In genomic region chr10:31928531-31929259, GRCh38 we compare ENCODE assay signal across 1 cellular context.
A peak's percentile ranks its signal among the peaks of the same experiment; 100 is the strongest.
TF ChIP-seq lines count a peak whose summit lies in the region.

A gene with protein sequence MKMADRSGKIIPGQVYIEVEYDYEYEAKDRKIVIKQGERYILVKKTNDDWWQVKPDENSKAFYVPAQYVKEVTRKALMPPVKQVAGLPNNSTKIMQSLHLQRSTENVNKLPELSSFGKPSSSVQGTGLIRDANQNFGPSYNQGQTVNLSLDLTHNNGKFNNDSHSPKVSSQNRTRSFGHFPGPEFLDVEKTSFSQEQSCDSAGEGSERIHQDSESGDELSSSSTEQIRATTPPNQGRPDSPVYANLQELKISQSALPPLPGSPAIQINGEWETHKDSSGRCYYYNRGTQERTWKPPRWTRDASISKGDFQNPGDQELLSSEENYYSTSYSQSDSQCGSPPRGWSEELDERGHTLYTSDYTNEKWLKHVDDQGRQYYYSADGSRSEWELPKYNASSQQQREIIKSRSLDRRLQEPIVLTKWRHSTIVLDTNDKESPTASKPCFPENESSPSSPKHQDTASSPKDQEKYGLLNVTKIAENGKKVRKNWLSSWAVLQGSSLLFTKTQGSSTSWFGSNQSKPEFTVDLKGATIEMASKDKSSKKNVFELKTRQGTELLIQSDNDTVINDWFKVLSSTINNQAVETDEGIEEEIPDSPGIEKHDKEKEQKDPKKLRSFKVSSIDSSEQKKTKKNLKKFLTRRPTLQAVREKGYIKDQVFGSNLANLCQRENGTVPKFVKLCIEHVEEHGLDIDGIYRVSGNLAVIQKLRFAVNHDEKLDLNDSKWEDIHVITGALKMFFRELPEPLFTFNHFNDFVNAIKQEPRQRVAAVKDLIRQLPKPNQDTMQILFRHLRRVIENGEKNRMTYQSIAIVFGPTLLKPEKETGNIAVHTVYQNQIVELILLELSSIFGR (minus strand): TSS chr10:31928831. CDS start chr10:31908855, 19,976 bp downstream.

TF ChIP-seq in HepG2, 621 proteins besides CTCF, POLR2A, EP300 and RAD21 (continued from another document):
- TF ChIP-seq MYNN (CRISPR knock-in tag; IDR thresholded peaks at IDR 0.05; ENCODE audit: low read depth) (0 out of 2 replicates have a peak, but pooled peaks have one; percentile 63), MEF2D (CRISPR knock-in tag; IDR thresholded peaks at IDR 0.05) (no peak), ZSCAN31 (CRISPR knock-in tag; IDR thresholded peaks at IDR 0.05; ENCODE audit: low read depth) (peak; percentile 29), RFXAP (CRISPR knock-in tag; IDR thresholded peaks at IDR 0.05; ENCODE audit: borderline replicate concordance) (no peak), ZNF781 (CRISPR knock-in tag; IDR thresholded peaks at IDR 0.05; ENCODE audit: borderline replicate concordance, not compliant biosample characterization) (no peak), EED (CRISPR knock-in tag; IDR thresholded peaks at IDR 0.05) (peak; percentile 54; the same call in 1 of the 2 replicates), ZKSCAN8 (CRISPR knock-in tag; IDR thresholded peaks at IDR 0.05; ENCODE audit: borderline replicate concordance) (0 out of 2 replicates have a peak, but pooled peaks have one; percentile 7), TSC22D2 (CRISPR knock-in tag; IDR thresholded peaks at IDR 0.05; ENCODE audit: borderline replicate concordance) (peak; percentile 77; the same call in 1 of the 2 replicates), ZNF766 (CRISPR knock-in tag; IDR thresholded peaks at IDR 0.05; ENCODE audit: borderline replicate concordance) (0 out of 2 replicates have a peak, but pooled peaks have one; percentile 70), MAF1 (CRISPR knock-in tag; IDR thresholded peaks at IDR 0.05; ENCODE audit: borderline replicate concordance) (0 out of 2 replicates have a peak, but pooled peaks have one; percentile 42), ZNF329 (CRISPR knock-in tag; IDR thresholded peaks at IDR 0.05; ENCODE audit: low read depth) (no peak), ZNF317 (CRISPR knock-in tag; IDR thresholded peaks at IDR 0.05) (peak; percentile 34; the same call in 1 of the 2 replicates), ZMAT3 (CRISPR knock-in tag; conservative IDR thresholded peaks at IDR 0.05) (peak; percentile 68), YEATS4 (CRISPR knock-in tag; IDR thresholded peaks at IDR 0.05; ENCODE audit: borderline replicate concordance) (peak; percentile 70; the same call in 1 of the 2 replicates), NFYC (CRISPR knock-in tag; IDR thresholded peaks at IDR 0.05) (no peak), PHF21A (CRISPR knock-in tag; IDR thresholded peaks at IDR 0.05) (no peak; the same call in none of the 2 replicates), MAX (IDR thresholded peaks at IDR 0.05) (peak; percentile 72; the same call in 1 of the 2 replicates), AGO2 (optimal IDR thresholded peaks at IDR 0.05; ENCODE audit: low read depth, low read length) (peak; percentile 96), ZNF558 (CRISPR knock-in tag; IDR thresholded peaks at IDR 0.05; ENCODE audit: borderline replicate concordance) (no peak), TCF7 (IDR thresholded peaks at IDR 0.05; ENCODE audit: low read depth) (no peak), ZKSCAN1 (IDR thresholded peaks at IDR 0.05; ENCODE audit: low read length) (no peak), ZNF878 (CRISPR knock-in tag; IDR thresholded peaks at IDR 0.05) (peak; percentile 84; the same call in 1 of the 2 replicates), GATAD1 (CRISPR knock-in tag; IDR thresholded peaks at IDR 0.05) (peak; percentile 34; the same call in 1 of the 2 replicates), USF2 (IDR thresholded peaks at IDR 0.05; ENCODE audit: low read depth, low read length) (peak; percentile 76; the same call in 1 of the 2 replicates), USF2 (CRISPR knock-in tag; IDR thresholded peaks at IDR 0.05; ENCODE audit: borderline replicate concordance) (peak; percentile 61), MXI1 (IDR thresholded peaks at IDR 0.05; ENCODE audit: borderline replicate concordance, low read depth, low read length) (peak; percentile 32; the same call in 1 of the 3 replicates), TMF1 (CRISPR knock-in tag; IDR thresholded peaks at IDR 0.05; ENCODE audit: low read depth) (peak; percentile 21; the same call in 1 of the 2 replicates), ZSCAN25 (CRISPR knock-in tag; IDR thresholded peaks at IDR 0.05) (no peak), SOX5 (CRISPR knock-in tag; IDR thresholded peaks at IDR 0.05; ENCODE audit: borderline replicate concordance) (0 out of 2 replicates have a peak, but pooled peaks have one; percentile 38), ZSCAN20 (CRISPR knock-in tag; IDR thresholded peaks at IDR 0.05; ENCODE audit: borderline replicate concordance) (no peak), TIGD3 (CRISPR knock-in tag; IDR thresholded peaks at IDR 0.05; ENCODE audit: borderline replicate concordance) (no peak)
- TF ChIP-seq, protein P1, sequence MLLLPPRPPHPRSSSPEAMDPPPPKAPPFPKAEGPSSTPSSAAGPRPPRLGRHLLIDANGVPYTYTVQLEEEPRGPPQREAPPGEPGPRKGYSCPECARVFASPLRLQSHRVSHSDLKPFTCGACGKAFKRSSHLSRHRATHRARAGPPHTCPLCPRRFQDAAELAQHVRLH (CRISPR knock-in tag; IDR thresholded peaks at IDR 0.05; ENCODE audit: borderline replicate concordance, low read depth) = peak; percentile 33; the same call in 1 of the 2 replicates
- TF ChIP-seq, protein P2, sequence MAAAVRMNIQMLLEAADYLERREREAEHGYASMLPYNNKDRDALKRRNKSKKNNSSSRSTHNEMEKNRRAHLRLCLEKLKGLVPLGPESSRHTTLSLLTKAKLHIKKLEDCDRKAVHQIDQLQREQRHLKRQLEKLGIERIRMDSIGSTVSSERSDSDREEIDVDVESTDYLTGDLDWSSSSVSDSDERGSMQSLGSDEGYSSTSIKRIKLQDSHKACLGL (CRISPR knock-in tag; IDR thresholded peaks at IDR 0.05) = peak; percentile 43; the same call in 1 of the 2 replicates
